ENCODE assay signal across 7 cellular contexts in genomic region chr6:92122746-92123145, GRCh38.
DNase-seq lines count a peak whose midpoint lies in the region; ATAC-seq and TF ChIP-seq lines count a peak whose summit lies in the region.

No MANE protein-coding gene starts in this region.

- in situ Hi-C loops in GM13976 (cut with MboI; ENCODE audit: low sequenced_read_pairs, unreplicated experiment) (loop anchor here (25.0 kb wide), 1 partner anchor 665 kb away; no protein-coding TSS in a partner anchor), astrocyte of the spinal cord (cut with HindIII; ENCODE audit: low sequenced_read_pairs) (no loop called here)

- H3K9me3 Mint-ChIP-seq in neural crest cell = no peaks in the 10 kb centered on the region

- ATAC-seq in HG02870 (IDR thresholded peaks at IDR 0.05; ENCODE audit: unreplicated experiment) (no peak), GM21360 (IDR thresholded peaks at IDR 0.05; ENCODE audit: unreplicated experiment) (no peak)

- DNase-seq in GM13976 (ENCODE audit: low spot score) (no peak), NCI-H1092 treated with DMSO at 0.1 percent for 48 hours (lab: John Stamatoyannopoulos, UW) (peak; percentile 32), astrocyte of the spinal cord (ENCODE audit: low read depth, low spot score) (peak; percentile 2), neural crest cell (ENCODE audit: low read depth, low spot score) (no peak), T-helper 2 cell (no peak)

- TF ChIP-seq CTCF in GM13976 (IDR thresholded peaks at IDR 0.05; ENCODE audit: borderline replicate concordance, control extremely low read depth, extremely low read depth, insufficient read depth, missing control alignments) (peak; percentile 9), astrocyte of the spinal cord (IDR thresholded peaks at IDR 0.05; ENCODE audit: low read depth, low read length) (peak; percentile 30), neural crest cell (conservative IDR thresholded peaks at IDR 0.05) (peak; percentile 66)

- peaks cover 13% of the 10 kb centered on the region for H3K4me1 Mint-ChIP-seq in neural crest cell

- no peak overlapping the region for H3K4me3 Mint-ChIP-seq in neural crest cell

- H3K27me3 Mint-ChIP-seq in neural crest cell (ENCODE audit: low read depth) = peaks cover 2% of the 10 kb centered on the region

- H3K4me3 ChIP-seq in astrocyte of the spinal cord (ENCODE audit: low read depth, low read length) = no peak overlapping the region

- H3K36me3 Mint-ChIP-seq in neural crest cell (ENCODE audit: low read depth) = no peaks in the 10 kb centered on the region

- no peak overlapping the region for H3K27ac Mint-ChIP-seq in neural crest cell (ENCODE audit: unreplicated experiment)

Comparison
In these comparisons a context has a peak if more than half of its experiments do, and no peak if none do; other contexts are left out.
1. DNase-seq: peak in NCI-H1092 treated with DMSO at 0.1 percent for 48 hours (single experiment) and astrocyte of the spinal cord (single experiment); none in GM13976 (single experiment), neural crest cell (single experiment) and T-helper 2 cell (0 of 5).
2. CTCF ChIP-seq: peak in every context shown above with its lines; median percentile 66 in neural crest cell; 30 in astrocyte of the spinal cord; 9 in GM13976.